Comparison of ENCODE assay signal across 1 cellular context in genomic region chrX:112614640-112615039, GRCh38.
TF ChIP-seq lines count a peak whose summit lies in the region.

No MANE protein-coding gene starts in this region.

TF ChIP-seq in GM12878, 131 proteins besides CTCF, POLR2A, EP300 and RAD21 (continued from another document):
- no peak for TF ChIP-seq CUX1 (IDR thresholded peaks at IDR 0.05; ENCODE audit: insufficient replicate concordance, low read depth, low read length)
- no peak for TF ChIP-seq SUPT20H (IDR thresholded peaks at IDR 0.05; ENCODE audit: borderline replicate concordance, control insufficient read depth, low read depth, low read length)
- no peak for TF ChIP-seq TAF1 (IDR thresholded peaks at IDR 0.05; ENCODE audit: borderline replicate concordance, low read depth, low read length)
- TF ChIP-seq ZNF274 (IDR thresholded peaks at IDR 0.05; ENCODE audit: insufficient read depth, insufficient read length), result no peak
- no peak for TF ChIP-seq MYB (IDR thresholded peaks at IDR 0.05; ENCODE audit: borderline replicate concordance, low read depth, low read length)
